ENCODE assay signal across 22 cellular contexts in the genomic region with DNA sequence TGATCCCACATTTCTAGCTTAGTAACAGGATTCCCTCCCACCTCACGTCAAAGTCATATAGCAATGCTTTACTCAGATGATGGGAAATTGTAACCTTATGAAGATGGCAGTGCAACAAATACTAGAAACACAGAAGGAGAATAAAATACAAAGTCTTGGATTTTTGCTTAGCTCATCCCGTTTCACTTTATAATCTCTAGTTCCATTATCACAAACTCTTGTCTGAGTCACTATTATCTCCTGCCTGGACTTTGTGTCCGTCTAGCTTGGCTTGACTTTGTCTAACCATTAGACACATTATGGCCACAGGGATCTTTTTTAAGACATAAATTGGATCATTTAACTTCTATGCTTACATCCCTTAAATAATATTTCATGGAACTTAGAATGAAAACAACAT.
"Had no signal": no experiment of that assay in that cellular context is flagged by ENCODE, and none has a peak within 500 bp of the region (broad histone marks: within the 10 kb centered on the region; RNA-seq: fewer than 3 reads in every experiment).

No MANE protein-coding gene starts in this region.

- H3K27me3 ChIP-seq: MG63, Peyer's patch, SJCRH30 had no signal

- H3K36me3 ChIP-seq: MG63, Peyer's patch, SJCRH30 had no signal

- DNase-seq: Karpas-422, KG1, MG63, NCI-H1092 treated with DMSO at 0.1 percent for 48 hours, NCI-H1436, NCI-H187, NCI-H2029, NCI-H2081 treated with DMSO at 0.1 percent for 48 hours, NCI-H2171, NCI-H226, NCI-H446, NCI-H510A, NCI-H524 treated with DMSO at 0.1 percent for 48 hours, NCI-H69, NCI-H774, PC-3, Peyer's patch, SHP77 treated with DMSO at 0.1 percent for 48 hours, SJCRH30, T-helper 1 cell had no signal

- ATAC-seq: PC-3, Right ventricle myocardium inferior, SK-N-SH treated with all-trans-retinoic acid at 6 μM for 48 hours had no signal

- H3K4me3 ChIP-seq: MG63, Peyer's patch, SJCRH30 had no signal

- H3K4me1 ChIP-seq: Peyer's patch had no signal

- H3K27ac ChIP-seq: Peyer's patch, SJCRH30 had no signal

- H3K9me3 ChIP-seq: MG63, Peyer's patch, SJCRH30 had no signal
